ENCODE assay signal across 8 cellular contexts in the genomic region with DNA sequence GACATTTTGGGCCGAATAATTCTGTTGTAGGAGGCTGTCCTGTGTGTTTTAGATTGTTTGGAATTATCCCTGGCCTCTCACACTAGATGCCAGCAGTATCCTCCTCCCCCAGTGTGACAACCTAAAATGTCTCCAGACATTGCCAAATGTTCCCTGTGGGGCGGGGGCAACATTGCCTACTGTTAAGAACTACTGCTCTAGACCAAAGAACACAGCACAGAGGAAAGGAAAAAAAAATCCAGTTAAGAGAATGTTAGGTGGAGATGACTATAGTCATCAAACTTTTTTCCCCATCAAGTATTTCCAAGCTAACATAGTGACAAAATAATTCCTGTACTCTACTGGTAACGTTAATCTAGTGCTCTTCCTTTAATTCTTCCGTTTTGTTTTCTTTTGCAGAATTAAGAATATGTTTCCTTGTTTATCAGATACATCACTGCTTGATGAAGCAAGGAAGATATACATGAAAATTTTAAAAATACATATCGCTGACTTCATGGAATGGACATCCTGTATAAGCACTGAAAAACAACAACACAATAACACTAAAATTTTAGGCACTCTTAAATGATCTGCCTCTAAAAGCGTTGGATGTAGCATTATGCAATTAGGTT. TPM values are rescaled to one million over a fixed set of nuclear protein-coding genes. Genes with fewer than 3 reads are reported as not detected.
A peak's percentile ranks its signal among the peaks of the same experiment; 100 is the strongest.
DNase-seq lines count a peak whose midpoint lies in the region; ATAC-seq and TF ChIP-seq lines count a peak whose summit lies in the region.

No MANE protein-coding gene starts in this region.

- H3K36me3 Mint-ChIP-seq in T-helper 17 cell (ENCODE audit: low read depth) = peaks cover 23% of the 10 kb centered on the region

- intact Hi-C loops in heart left ventricle (cut with DNase I) = loop anchor here in 4 of 10 donors (5.0 to 10.0 kb wide), 2 partner anchors 64 to 67 kb away; a partner anchor contains a TSS
- intact Hi-C loops in left ventricle myocardium superior (cut with micrococcal nuclease) = no loop called here
- intact Hi-C loops in transverse colon (cut with DNase I; ENCODE audit: low total_unique reads) = no loop called here

- peak overlapping the region; percentile 97 for H3K4me3 Mint-ChIP-seq in T-helper 17 cell

- 39 to 50% (median 44%) methylated on average over 6 of the region's 6 CpGs for WGBS in heart left ventricle, 4 donors
- WGBS in transverse colon (ENCODE audit: low coverage in 1 of 2), 2 donors = 16 to 27% methylated on average over 6 of the region's 6 CpGs

- TF ChIP-seq EP300 in transverse colon (IDR thresholded peaks at IDR 0.05; ENCODE audit: low read depth) = no peak

- in situ Hi-C loops in transverse colon (cut with MboI; ENCODE audit: low pct_ligation_motif_present in 1 of 4, low pct_unique_long_range_greater_than_20kb in 1 of 4, low sequenced_read_pairs in 3 of 4) = loop anchor here in 1 of 4 donors (25.0 kb wide), 1 partner anchor 333 kb away; no protein-coding TSS in a partner anchor

- peaks cover 34% of the 10 kb centered on the region for H3K4me1 Mint-ChIP-seq in T-helper 17 cell

- H3K27ac ChIP-seq in heart left ventricle = peak overlapping the region in 9 of 12 donors; percentile 5 to 100 (median 99)
- H3K27ac ChIP-seq in transverse colon = peak overlapping the region; percentile 99 to 100 (median 100)

- no peak for TF ChIP-seq POLR2A in heart left ventricle (IDR thresholded peaks at IDR 0.05)
- no peak for TF ChIP-seq POLR2A in transverse colon (IDR thresholded peaks at IDR 0.05)

- no peak for TF ChIP-seq CTCF in heart left ventricle (IDR thresholded peaks at IDR 0.05)
- no peak for TF ChIP-seq CTCF in foreskin fibroblast (IDR thresholded peaks at IDR 0.05; ENCODE audit: low read depth, low read length)
- no peak for TF ChIP-seq CTCF in transverse colon (IDR thresholded peaks at IDR 0.05)

- H3K36me3 ChIP-seq in heart left ventricle (peaks cover 0 to 37% (median 30%) of the 10 kb centered on the region in 9 donors), transverse colon (peaks cover 0 to 13% (median 4%) of the 10 kb centered on the region in 4 donors)

- ATAC-seq in heart left ventricle (no peak), left ventricle myocardium superior (no peak), T-helper 17 cell (no peak)

- no peaks in the 10 kb centered on the region for H3K27me3 Mint-ChIP-seq in T-helper 17 cell

- H3K27me3 ChIP-seq in heart left ventricle = no peaks in the 10 kb centered on the region
- no peaks in the 10 kb centered on the region for H3K27me3 ChIP-seq in transverse colon

- H3K4me1 ChIP-seq in heart left ventricle (peaks cover 0 to 58% (median 41%) of the 10 kb centered on the region in 12 donors), transverse colon (peaks cover 6 to 47% (median 45%) of the 10 kb centered on the region in 4 donors)

- DNase-seq in heart left ventricle (no peak), left ventricle myocardium superior (no peak), T-helper 17 cell (no peak), foreskin fibroblast (no peak), transverse colon (no peak), KG1 (lab: John Stamatoyannopoulos, UW) (no peak), NCI-H2171 treated with DMSO at 0.1 percent for 48 hours (lab: John Stamatoyannopoulos, UW) (no peak), germinal center (ENCODE audit: low spot score) (no peak)

- peak overlapping the region in 8 of 12 donors; percentile 77 to 94 (median 91) for H3K4me3 ChIP-seq in heart left ventricle
- peak overlapping the region; percentile 92 to 100 for H3K4me3 ChIP-seq in foreskin fibroblast (ENCODE audit: low read depth in 1 of 2, low read length in 2 of 2)
- peak overlapping the region in 2 of 4 donors; percentile 92 to 99 for H3K4me3 ChIP-seq in transverse colon

- H3K9me3 ChIP-seq in heart left ventricle = no peaks in the 10 kb centered on the region
- H3K9me3 ChIP-seq in T-helper 17 cell (ENCODE audit: control insufficient read depth, low read length, poor library complexity, severe bottlenecking) = no peaks in the 10 kb centered on the region
- H3K9me3 ChIP-seq in transverse colon = no peaks in the 10 kb centered on the region

- H3K27ac Mint-ChIP-seq in T-helper 17 cell = peak overlapping the region; percentile 100

RNA-seq across cellular contexts. Expression of a gene that starts 3.6 kb away (rescaled TPM):
- total RNA-seq in heart left ventricle = 10 to 100 TPM; 25.8 to 44.9 (median 35.1) TPM
- polyA plus RNA-seq in heart left ventricle = 10 to 100 TPM; 19.0 to 27.4 TPM
- 40.9 TPM for total RNA-seq in left ventricle myocardium superior
- 100 to 1,000 TPM; 202 to 252 TPM for total RNA-seq in T-helper 17 cell
- total RNA-seq in transverse colon = 10 to 100 TPM; 14.1 to 58.3 (median 54.1) TPM

RNA-seq across cellular contexts. Expression of a gene that starts 24.8 kb away (rescaled TPM):
- total RNA-seq in heart left ventricle (under 1 TPM in 1 of 9 donors, not detected in 8; 0.61 TPM), left ventricle myocardium superior (not detected), T-helper 17 cell (1 to 10 TPM; 2.0 to 2.1 TPM), transverse colon (not detected)
- polyA plus RNA-seq in heart left ventricle = under 1 TPM in 1 of 2 donors, not detected in 1; 0.04 TPM
